In the genomic region with DNA sequence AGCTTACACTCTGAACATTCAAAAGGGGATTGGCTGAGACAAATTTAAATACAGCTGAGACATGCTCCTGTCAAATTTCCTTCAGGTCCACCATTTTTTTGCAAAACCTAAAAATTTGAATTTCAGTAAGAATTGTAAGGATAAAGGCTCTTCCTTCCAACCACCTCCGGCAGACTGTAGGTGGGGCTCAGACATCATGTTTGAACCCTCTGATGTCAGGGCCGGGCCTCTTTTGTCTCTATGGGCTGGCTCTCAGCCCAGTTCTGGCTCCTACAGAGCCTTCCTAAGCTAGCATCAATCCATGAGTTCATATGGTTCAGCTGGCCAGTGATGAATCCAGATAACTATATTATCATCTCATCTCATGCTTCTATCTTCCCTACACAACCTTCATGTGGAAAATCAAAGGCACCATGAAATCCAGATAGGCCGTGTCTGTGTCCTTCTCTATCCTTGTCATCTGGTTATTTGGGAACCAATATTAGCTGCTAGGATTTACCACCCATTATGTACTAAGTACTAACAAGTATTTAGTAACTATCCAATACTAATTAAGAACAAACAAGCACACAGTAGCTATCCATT, we compare ENCODE assay signal across 8 cellular contexts. TPM values are rescaled to one million over a fixed set of nuclear protein-coding genes. Genes with fewer than 3 reads are reported as not detected.
A peak's percentile ranks its signal among the peaks of the same experiment; 100 is the strongest.
DNase-seq lines count a peak whose midpoint lies in the region; ATAC-seq and TF ChIP-seq lines count a peak whose summit lies in the region.

No MANE protein-coding gene starts in this region.

- H3K27ac ChIP-seq in SJCRH30 (no peak overlapping the region), cardiac muscle cell (no peak overlapping the region)

- no peak overlapping the region for H3K4me3 Mint-ChIP-seq in HFFc6

- H3K4me3 ChIP-seq in SJCRH30: no peak overlapping the region
- H3K4me3 ChIP-seq in cardiac muscle cell: no peak overlapping the region

- H3K9me3 Mint-ChIP-seq in HFFc6: no peaks in the 10 kb centered on the region

- H3K4me1 ChIP-seq in SJCRH30: no peaks in the 10 kb centered on the region
- no peaks in the 10 kb centered on the region for H3K4me1 ChIP-seq in cardiac muscle cell (ENCODE audit: low read depth)

- H3K36me3 Mint-ChIP-seq in HFFc6 (ENCODE audit: low read depth): peaks cover 9% of the 10 kb centered on the region

- peak; percentile 61 for TF ChIP-seq CTCF in HFFc6 (IDR thresholded peaks at IDR 0.05)
- TF ChIP-seq CTCF in cardiac muscle cell (IDR thresholded peaks at IDR 0.05; ENCODE audit: low read depth, low read length): peak; percentile 33

- no peaks in the 10 kb centered on the region for H3K27me3 Mint-ChIP-seq in HFFc6 (ENCODE audit: insufficient read depth)

- in situ Hi-C loops in ACHN (cut with HindIII; ENCODE audit: low pct_ligation_motif_present, low pct_unique_long_range_greater_than_20kb, low sequenced_read_pairs): no loop called here

- H3K9me3 ChIP-seq in SJCRH30 (replicated peaks) (no peaks in the 10 kb centered on the region), cardiac muscle cell (ENCODE audit: low read depth) (no peaks in the 10 kb centered on the region)

- peaks cover 4% of the 10 kb centered on the region for H3K27me3 ChIP-seq in SJCRH30
- no peaks in the 10 kb centered on the region for H3K27me3 ChIP-seq in cardiac muscle cell

- no peak for ATAC-seq in GM21390 (IDR thresholded peaks at IDR 0.05; ENCODE audit: unreplicated experiment)

- no peak overlapping the region for H3K27ac Mint-ChIP-seq in HFFc6

- peaks cover 32% of the 10 kb centered on the region for H3K4me1 Mint-ChIP-seq in HFFc6 (ENCODE audit: low read depth)

- H3K36me3 ChIP-seq in SJCRH30 (no peaks in the 10 kb centered on the region), cardiac muscle cell (peaks cover 49% of the 10 kb centered on the region)

- DNase-seq in ACHN (peak; percentile 18), HFFc6 (peak; percentile 37), SJCRH30 (peak; percentile 11 to 47), cardiac muscle cell (ENCODE audit: low read depth in 1 of 2, low spot score in 1 of 2) (peak in 1 of 2 donors; percentile 56), T-helper 1 cell (no peak), SKM-1 (lab: John Stamatoyannopoulos, UW; ENCODE audit: unreplicated experiment) (no peak)
- no peak for DNase-seq in stimulated activated CD4-positive, alpha-beta T cell treated with anti-CD3 and anti-CD28 coated beads, Interleukin-1b, Interleukin-23, amount 100 ng/mL, for 48 hours

RNA-seq across cellular contexts. Expression of gene NIPSNAP3B, which starts 44.2 kb away (rescaled TPM):
- total RNA-seq in HFFc6 (2021; fragmentation: NEBNext Ultra II Directional; extraction: Animal tissue kit (Norgen Biotek cat#: 25700)): under 1 TPM; 0.19 to 0.68 (median 0.40) TPM
- total RNA-seq in SJCRH30 (2014; rRNA removed; shearing (Covaris generic)): 0.36 and 0.48 TPM in 2 replicates
- total RNA-seq in cardiac muscle cell: 10.9 and 16.0 TPM in 2 replicates
- polyA plus RNA-seq in cardiac muscle cell: 17.7 and 43.6 TPM in 2 replicates

Comparison
In these comparisons a context has a peak if more than half of its experiments do, and no peak if none do; other contexts are left out.
1. DNase-seq: peak in ACHN (single experiment), HFFc6 (single experiment) and SJCRH30 (2 of 2); none in T-helper 1 cell (0 of 5), stimulated activated CD4-positive, alpha-beta T cell treated with anti-CD3 and anti-CD28 coated beads, Interleukin-1b, Interleukin-23, amount 100 ng/mL, for 48 hours (single experiment) and SKM-1 (single experiment).